In the genomic region with DNA sequence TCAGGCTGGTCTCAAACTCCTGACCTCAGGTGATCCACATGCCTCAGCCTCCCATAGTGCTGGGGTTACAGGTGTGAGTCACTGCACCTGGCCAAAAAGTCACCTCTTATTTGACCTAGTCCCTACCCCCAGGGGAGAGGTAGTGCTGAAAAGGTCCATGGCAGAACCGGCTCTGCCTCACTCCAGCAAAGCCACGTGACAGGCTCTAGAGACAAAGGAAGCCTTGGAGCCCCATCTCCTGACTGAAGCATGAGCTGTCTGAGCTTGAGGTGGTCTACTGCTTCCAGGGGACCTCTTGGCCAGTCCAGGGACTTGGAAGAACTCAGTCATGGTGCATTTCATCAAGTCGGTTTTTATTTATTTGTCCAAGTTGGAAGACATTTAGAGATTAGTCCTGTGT, we compare ENCODE assay signal across 1 cellular context.
TF ChIP-seq lines count a peak whose summit lies in the region.

No MANE protein-coding gene starts in this region.

TF ChIP-seq in Ishikawa, 13 proteins besides CTCF, POLR2A, EP300 and RAD21 (continued from another document):
- TF ChIP-seq, protein P1, sequence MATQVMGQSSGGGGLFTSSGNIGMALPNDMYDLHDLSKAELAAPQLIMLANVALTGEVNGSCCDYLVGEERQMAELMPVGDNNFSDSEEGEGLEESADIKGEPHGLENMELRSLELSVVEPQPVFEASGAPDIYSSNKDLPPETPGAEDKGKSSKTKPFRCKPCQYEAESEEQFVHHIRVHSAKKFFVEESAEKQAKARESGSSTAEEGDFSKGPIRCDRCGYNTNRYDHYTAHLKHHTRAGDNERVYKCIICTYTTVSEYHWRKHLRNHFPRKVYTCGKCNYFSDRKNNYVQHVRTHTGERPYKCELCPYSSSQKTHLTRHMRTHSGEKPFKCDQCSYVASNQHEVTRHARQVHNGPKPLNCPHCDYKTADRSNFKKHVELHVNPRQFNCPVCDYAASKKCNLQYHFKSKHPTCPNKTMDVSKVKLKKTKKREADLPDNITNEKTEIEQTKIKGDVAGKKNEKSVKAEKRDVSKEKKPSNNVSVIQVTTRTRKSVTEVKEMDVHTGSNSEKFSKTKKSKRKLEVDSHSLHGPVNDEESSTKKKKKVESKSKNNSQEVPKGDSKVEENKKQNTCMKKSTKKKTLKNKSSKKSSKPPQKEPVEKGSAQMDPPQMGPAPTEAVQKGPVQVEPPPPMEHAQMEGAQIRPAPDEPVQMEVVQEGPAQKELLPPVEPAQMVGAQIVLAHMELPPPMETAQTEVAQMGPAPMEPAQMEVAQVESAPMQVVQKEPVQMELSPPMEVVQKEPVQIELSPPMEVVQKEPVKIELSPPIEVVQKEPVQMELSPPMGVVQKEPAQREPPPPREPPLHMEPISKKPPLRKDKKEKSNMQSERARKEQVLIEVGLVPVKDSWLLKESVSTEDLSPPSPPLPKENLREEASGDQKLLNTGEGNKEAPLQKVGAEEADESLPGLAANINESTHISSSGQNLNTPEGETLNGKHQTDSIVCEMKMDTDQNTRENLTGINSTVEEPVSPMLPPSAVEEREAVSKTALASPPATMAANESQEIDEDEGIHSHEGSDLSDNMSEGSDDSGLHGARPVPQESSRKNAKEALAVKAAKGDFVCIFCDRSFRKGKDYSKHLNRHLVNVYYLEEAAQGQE (IDR thresholded peaks at IDR 0.05; ENCODE audit: low read depth): no peak
- TF ChIP-seq TAF1 (IDR thresholded peaks at IDR 0.05; ENCODE audit: low read depth) (no peak), CEBPB (IDR thresholded peaks at IDR 0.05) (no peak)
TF ChIP-seq in Ishikawa: peak in this region for 1.
